In the genomic region with DNA sequence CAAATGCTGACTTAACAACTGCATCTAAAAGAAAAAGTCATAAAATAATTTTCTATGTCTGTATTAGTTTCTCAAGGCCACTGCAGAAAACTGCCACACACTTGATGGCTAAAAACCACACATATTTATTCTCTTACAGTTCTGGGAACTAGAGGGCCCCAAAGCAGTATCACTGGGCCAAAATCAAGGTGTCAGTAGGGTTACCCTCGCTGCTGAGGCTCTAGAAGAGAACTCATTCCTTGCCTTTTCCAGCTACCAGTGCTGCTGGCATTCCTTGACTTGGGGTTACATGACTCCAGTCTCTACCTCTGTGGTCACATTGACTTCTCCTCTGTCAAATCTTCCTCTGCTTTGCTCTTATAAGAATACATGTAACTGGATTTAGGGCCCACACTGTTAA, we compare ENCODE assay signal across 31 cellular contexts.
"Had no signal": no experiment of that assay in that cellular context is flagged by ENCODE, and none has a peak within 500 bp of the region (broad histone marks: within the 10 kb centered on the region; RNA-seq: fewer than 3 reads in every experiment).

No MANE protein-coding gene starts in this region.

- H3K79me2 ChIP-seq: hepatocyte had no signal

- H3K4me3 ChIP-seq: dorsolateral prefrontal cortex, gastroesophageal sphincter, heart left ventricle, hepatocyte, lower lobe of right lung, ovary, psoas muscle, sigmoid colon, thoracic aorta, transverse colon, upper lobe of right lung, uterus had no signal

- ATAC-seq: esophagus mucosa; gastroesophageal sphincter; heart left ventricle; left colon; left ventricle myocardium superior; lower lobe of right lung; natural killer cell; psoas muscle; right cardiac atrium; stimulated activated memory B cell treated with anti-CD40 and anti-IgM and Interleukin-4, amounts not matched to agents 10 μg/mL and 1 μg/mL and 100 μg/mL, for 72 hours; stimulated activated naive CD8-positive, alpha-beta T cell treated with anti-CD3 and anti-CD28 coated beads, Interleukin-15, Interleukin-2, amounts not matched to agents 100 U/mL and 50 U/mL, for 24 hours; upper lobe of right lung had no signal

- H3K36me3 ChIP-seq: gastroesophageal sphincter, heart left ventricle, lower lobe of right lung, ovary, sigmoid colon, thoracic aorta, transverse colon, upper lobe of right lung, uterus had no signal

- H3K9me3 ChIP-seq: gastroesophageal sphincter, heart left ventricle, lower lobe of right lung, ovary, psoas muscle, sigmoid colon, thoracic aorta, transverse colon, upper lobe of right lung, uterus had no signal

- H2AFZ ChIP-seq: hepatocyte had no signal

- H3K27me3 ChIP-seq: dorsolateral prefrontal cortex, gastroesophageal sphincter, heart left ventricle, hepatocyte, ovary, sigmoid colon, transverse colon, upper lobe of right lung, uterus had no signal

- H3K4me1 ChIP-seq: gastroesophageal sphincter, heart left ventricle, lower lobe of right lung, psoas muscle, sigmoid colon, transverse colon, upper lobe of right lung, uterus had no signal

- DNase-seq: cortex of kidney; dorsolateral prefrontal cortex; effector CD4-positive, alpha-beta T cell; foreskin fibroblast; heart left ventricle; immature natural killer cell; islet precursor cell; kidney glomerular epithelial cell; left colon; left ventricle myocardium superior; lower lobe of right lung; natural killer cell; occipital lobe; ovary; posterior cingulate gyrus; psoas muscle; right cardiac atrium; sigmoid colon; stimulated activated CD4-positive, alpha-beta T cell treated with anti-CD3 and anti-CD28 coated beads, Interleukin-2, amount 100 ng/mL, for 24 hours; stimulated activated CD4-positive, alpha-beta T cell treated with anti-CD3 and anti-CD28 coated beads, Interleukin-4, amount 100 ng/mL, for 24 hours; stimulated activated naive CD8-positive, alpha-beta T cell treated with anti-CD3 and anti-CD28 coated beads, Interleukin-15, Interleukin-2, amounts not matched to agents 100 U/mL and 50 U/mL, for 24 hours; substantia nigra; transverse colon; upper lobe of right lung; uterus had no signal

- H3K27ac ChIP-seq: dorsolateral prefrontal cortex, epithelial cell of prostate, gastroesophageal sphincter, heart left ventricle, hepatocyte, lower lobe of right lung, ovary, psoas muscle, sigmoid colon, thoracic aorta, transverse colon, upper lobe of right lung, uterus had no signal

- H3K4me2 ChIP-seq: hepatocyte had no signal
